In genomic region chr9:105883847-105884246, GRCh38 we compare ENCODE assay signal across 15 cellular contexts.
DNase-seq lines count a peak whose midpoint lies in the region; ATAC-seq, FAIRE-seq and TF ChIP-seq lines count a peak whose summit lies in the region.
"Had no signal": no experiment of that assay in that cellular context is flagged by ENCODE, and none has a peak within 500 bp of the region (broad histone marks: within the 10 kb centered on the region; RNA-seq: fewer than 3 reads in every experiment).

No MANE protein-coding gene starts in this region.

- no peaks in the 10 kb centered on the region for H3K36me3 Mint-ChIP-seq in T-helper 2 cell treated with Interferon-gamma antibody and Interleukin-4, amounts not matched to agents 5 μg/mL and 100 μg/mL, for 36 hours (ENCODE audit: low read depth)
- no peaks in the 10 kb centered on the region for H3K36me3 Mint-ChIP-seq in neural progenitor cell
- H3K36me3 Mint-ChIP-seq in activated CD4-positive, alpha-beta memory T cell treated with anti-CD3 and anti-CD28 coated beads for 36 hours = no peaks in the 10 kb centered on the region
- H3K36me3 Mint-ChIP-seq: brain had no signal

- no peaks in the 10 kb centered on the region for H3F3A ChIP-seq in neural progenitor cell (ENCODE audit: low read depth)

- POLR2A ChIA-PET in activated CD4-positive, alpha-beta memory T cell treated with anti-CD3 and anti-CD28 coated beads for 36 hours (lab: Charles Lee) = no interaction called here

- H3K4me1 Mint-ChIP-seq in T-helper 2 cell treated with Interferon-gamma antibody and Interleukin-4, amounts not matched to agents 5 μg/mL and 100 μg/mL, for 36 hours (ENCODE audit: low read depth) = peaks cover 25% of the 10 kb centered on the region
- H3K4me1 Mint-ChIP-seq in neural progenitor cell = peaks cover 5% of the 10 kb centered on the region
- H3K4me1 Mint-ChIP-seq in activated CD4-positive, alpha-beta memory T cell treated with anti-CD3 and anti-CD28 coated beads for 36 hours (ENCODE audit: low read depth) = peaks cover 5% of the 10 kb centered on the region

- DNase-seq in GM18507 (ENCODE audit: extremely low spot score, insufficient read length, low read depth) (no peak), neural progenitor cell (ENCODE audit: low spot score) (no peak), head of caudate nucleus (no peak), NCI-H2227 (lab: John Stamatoyannopoulos, UW; ENCODE audit: unreplicated experiment) (no peak)
- peak; percentile 16 for DNase-seq in T-helper 2 cell treated with Interferon-gamma antibody and Interleukin-4, amounts not matched to agents 5 μg/mL and 100 μg/mL, for 36 hours (ENCODE audit: low spot score)
- DNase-seq in activated CD4-positive, alpha-beta memory T cell treated with anti-CD3 and anti-CD28 coated beads for 36 hours = no peak
- DNase-seq: heart left ventricle; NCI-H1105 treated with DMSO at 0.1 percent for 48 hours; stimulated activated naive CD4-positive, alpha-beta T cell treated with Interleukin-2 at 50 U/mL for 16 hours had no signal

- H3K27ac ChIP-seq in neural progenitor cell = no peak overlapping the region
- H3K27ac ChIP-seq: heart left ventricle, parathyroid adenoma had no signal

- no peaks in the 10 kb centered on the region for H3K36me3 ChIP-seq in neural progenitor cell
- H3K36me3 ChIP-seq: heart left ventricle had no signal

- FAIRE-seq in GM18507 (lab: Jason Lieb, UNC) = peak; percentile 56
- FAIRE-seq: G401.6, TTC549 had no signal

- H3K9me3 ChIP-seq in neural progenitor cell (ENCODE audit: low read depth) = no peaks in the 10 kb centered on the region
- H3K9me3 ChIP-seq: heart left ventricle had no signal

- no peaks in the 10 kb centered on the region for H3K27me3 ChIP-seq in neural progenitor cell
- H3K27me3 ChIP-seq: heart left ventricle had no signal

- H3K9ac ChIP-seq in neural progenitor cell = no peak overlapping the region
- H3K9ac ChIP-seq: parathyroid adenoma had no signal

- TF ChIP-seq CTCF in neural progenitor cell (IDR thresholded peaks at IDR 0.05) = no peak

- H3K4me3 Mint-ChIP-seq in T-helper 2 cell treated with Interferon-gamma antibody and Interleukin-4, amounts not matched to agents 5 μg/mL and 100 μg/mL, for 36 hours = peak overlapping the region; percentile 56
- no peak overlapping the region for H3K4me3 Mint-ChIP-seq in neural progenitor cell
- H3K4me3 Mint-ChIP-seq in activated CD4-positive, alpha-beta memory T cell treated with anti-CD3 and anti-CD28 coated beads for 36 hours = no peak overlapping the region
- H3K4me3 Mint-ChIP-seq: brain had no signal

- H3K4me2 ChIP-seq in neural progenitor cell = no peak overlapping the region

- intact Hi-C loops in activated CD4-positive, alpha-beta memory T cell treated with anti-CD3 and anti-CD28 coated beads for 36 hours (cut with micrococcal nuclease) = no loop called here
- intact Hi-C loops in head of caudate nucleus (cut with DNase I) = loop anchor here (5.0 kb wide), 1 partner anchor 42 kb away; no protein-coding TSS in a partner anchor

- H3K79me2 ChIP-seq in neural progenitor cell (ENCODE audit: low read depth) = no peaks in the 10 kb centered on the region
- H3K79me2 ChIP-seq: parathyroid adenoma had no signal

- ATAC-seq in GM21367 (IDR thresholded peaks at IDR 0.05; ENCODE audit: unreplicated experiment) (peak; percentile 88), HG03159 (IDR thresholded peaks at IDR 0.05; ENCODE audit: unreplicated experiment) (peak; percentile 87)
- ATAC-seq: heart left ventricle had no signal

- H3K4me1 ChIP-seq in neural progenitor cell = peaks cover 3% of the 10 kb centered on the region
- H3K4me1 ChIP-seq: heart left ventricle, parathyroid adenoma had no signal

- CTCF ChIA-PET in activated CD4-positive, alpha-beta memory T cell treated with anti-CD3 and anti-CD28 coated beads for 36 hours (lab: Charles Lee) = interaction anchor here (0.6 to 3.7 kb wide), 4 partner anchors 13 to 1741 kb away, joined by 3 to 13 read pairs (median 3); no protein-coding TSS in a partner anchor

- H3K27me3 Mint-ChIP-seq in T-helper 2 cell treated with Interferon-gamma antibody and Interleukin-4, amounts not matched to agents 5 μg/mL and 100 μg/mL, for 36 hours (ENCODE audit: low read depth) = peaks cover 20% of the 10 kb centered on the region
- H3K27me3 Mint-ChIP-seq in neural progenitor cell (ENCODE audit: insufficient read depth, low read depth) = no peaks in the 10 kb centered on the region
- H3K27me3 Mint-ChIP-seq in activated CD4-positive, alpha-beta memory T cell treated with anti-CD3 and anti-CD28 coated beads for 36 hours = no peaks in the 10 kb centered on the region

- no peaks in the 10 kb centered on the region for H4K20me1 ChIP-seq in neural progenitor cell (ENCODE audit: low read depth)

- H3K27ac Mint-ChIP-seq in T-helper 2 cell treated with Interferon-gamma antibody and Interleukin-4, amounts not matched to agents 5 μg/mL and 100 μg/mL, for 36 hours = peak overlapping the region; percentile 32
- no peak overlapping the region for H3K27ac Mint-ChIP-seq in neural progenitor cell
- H3K27ac Mint-ChIP-seq in activated CD4-positive, alpha-beta memory T cell treated with anti-CD3 and anti-CD28 coated beads for 36 hours = no peak overlapping the region
- H3K27ac Mint-ChIP-seq: brain had no signal

- H3K4me3 ChIP-seq in neural progenitor cell = no peak overlapping the region
- H3K4me3 ChIP-seq: heart left ventricle had no signal

- no peaks in the 10 kb centered on the region for H3K9me3 Mint-ChIP-seq in T-helper 2 cell treated with Interferon-gamma antibody and Interleukin-4, amounts not matched to agents 5 μg/mL and 100 μg/mL, for 36 hours
- no peaks in the 10 kb centered on the region for H3K9me3 Mint-ChIP-seq in neural progenitor cell
- H3K9me3 Mint-ChIP-seq in activated CD4-positive, alpha-beta memory T cell treated with anti-CD3 and anti-CD28 coated beads for 36 hours = no peaks in the 10 kb centered on the region

- H2AFZ ChIP-seq in neural progenitor cell (replicated peaks) = no peak overlapping the region
- H2AFZ ChIP-seq: parathyroid adenoma had no signal
